ENCODE assay signal across 1 cellular context in genomic region chr1:99570486-99571089, GRCh38.
TF ChIP-seq lines count a peak whose summit lies in the region.

No MANE protein-coding gene starts in this region.

TF ChIP-seq in GM12878, 131 proteins besides CTCF, POLR2A, EP300 and RAD21 (continued from another document):
- no peak for TF ChIP-seq BCL3 (IDR thresholded peaks at IDR 0.05; ENCODE audit: borderline replicate concordance, insufficient read depth, low read depth, low read length, poor library complexity, severe bottlenecking)
- no peak for TF ChIP-seq PBX3 (IDR thresholded peaks at IDR 0.05; ENCODE audit: insufficient replicate concordance, low read depth, low read length)
- no peak for TF ChIP-seq MYC (IDR thresholded peaks at IDR 0.05; ENCODE audit: insufficient read depth, insufficient read length, insufficient replicate concordance, low read length, severe bottlenecking)
- TF ChIP-seq PAX5 (IDR thresholded peaks at IDR 0.05; ENCODE audit: borderline replicate concordance, low read depth, low read length) = no peak
- TF ChIP-seq WRNIP1 (IDR thresholded peaks at IDR 0.05; ENCODE audit: borderline replicate concordance, low read depth, low read length) = no peak
- TF ChIP-seq ATF7 (IDR thresholded peaks at IDR 0.05; ENCODE audit: low read depth) = peak; percentile 43; the same call in 1 of the 2 replicates
- peak; percentile 45; the same call in 1 of the 2 replicates for TF ChIP-seq MTA2 (IDR thresholded peaks at IDR 0.05; ENCODE audit: low read depth)
- TF ChIP-seq FOXK2 (IDR thresholded peaks at IDR 0.05) = no peak
- no peak for TF ChIP-seq NR2F1 (conservative IDR thresholded peaks at IDR 0.05)
TF ChIP-seq in GM12878: peak in this region for 3.
